In genomic region chr10:28367865-28368541, GRCh38 we compare ENCODE assay signal across 8 cellular contexts.
DNase-seq lines count a peak whose midpoint lies in the region; ATAC-seq and TF ChIP-seq lines count a peak whose summit lies in the region.

No MANE protein-coding gene starts in this region.

- CTCF ChIA-PET in T-cell (lab: Charles Lee), result interaction anchor here (0.5 to 2.7 kb wide), 14 partner anchors 13 to 625 kb away, joined by 3 to 30 read pairs (median 4); partner anchors contain the start of gene MPP7 (in 2 of the 2)

- H3K27me3 ChIP-seq in mesendoderm (ENCODE audit: insufficient read depth, low read length, poor library complexity), result no peaks in the 10 kb centered on the region

- no peak overlapping the region for H3K4me3 ChIP-seq in coronary artery
- H3K4me3 ChIP-seq in mesendoderm (ENCODE audit: low read length), result no peak overlapping the region

- H3K79me1 ChIP-seq in mesendoderm (ENCODE audit: low read length), result no peaks in the 10 kb centered on the region

- ATAC-seq in GM18873 (IDR thresholded peaks at IDR 0.05; ENCODE audit: low FRiP score, unreplicated experiment) (peak; percentile 80), HG02973 (IDR thresholded peaks at IDR 0.05; ENCODE audit: unreplicated experiment) (peak; percentile 94), T-cell (replicated peaks in 1 of 4) (peak; percentile 96 to 98 (median 98))
- ATAC-seq in central memory CD8-positive, alpha-beta T cell (replicated peaks; ENCODE audit: extremely low read depth, poor library complexity, severe bottlenecking), result peak; percentile 99

- H3K27me3 Mint-ChIP-seq in T-cell, result no peaks in the 10 kb centered on the region
- H3K27me3 Mint-ChIP-seq in central memory CD8-positive, alpha-beta T cell, result no peaks in the 10 kb centered on the region

- no peak overlapping the region for H3K4ac ChIP-seq in mesendoderm (ENCODE audit: low read depth, low read length)

- no peak overlapping the region for H3K9ac ChIP-seq in mesendoderm (ENCODE audit: low read length)

- H3K23ac ChIP-seq in mesendoderm (ENCODE audit: low read length), result no peak overlapping the region

- H2BK5ac ChIP-seq in mesendoderm (ENCODE audit: low read length), result no peak overlapping the region

- no peak overlapping the region for H3K56ac ChIP-seq in mesendoderm (ENCODE audit: low read length)

- H3K27ac ChIP-seq in coronary artery, result no peak overlapping the region
- no peak overlapping the region for H3K27ac ChIP-seq in mesendoderm (ENCODE audit: low read depth, low read length)

- H3K79me2 ChIP-seq in mesendoderm (ENCODE audit: control insufficient read depth, insufficient read depth, low read length), result no peaks in the 10 kb centered on the region

- no peaks in the 10 kb centered on the region for H3K9me3 Mint-ChIP-seq in T-cell
- no peaks in the 10 kb centered on the region for H3K9me3 Mint-ChIP-seq in central memory CD8-positive, alpha-beta T cell

- no CpG with 5 or more reads among the region's 10 CpGs for WGBS in mesendoderm (ENCODE audit: extremely low coverage, insufficient coverage, low lambda C conversion rate)

- POLR2A ChIA-PET in T-cell (lab: Charles Lee), result interaction anchor here (0.5 to 3.3 kb wide), 13 partner anchors 12 to 172 kb away, joined by 3 to 37 read pairs (median 7); partner anchors contain the start of gene MPP7 (in 2 of the 2)

- peaks cover 53 to 68% (median 62%) of the 10 kb centered on the region in 3 donors for H3K4me1 Mint-ChIP-seq in T-cell
- H3K4me1 Mint-ChIP-seq in central memory CD8-positive, alpha-beta T cell, result peaks cover 38% of the 10 kb centered on the region

- no peaks in the 10 kb centered on the region for H3K36me3 Mint-ChIP-seq in T-cell
- H3K36me3 Mint-ChIP-seq in central memory CD8-positive, alpha-beta T cell (ENCODE audit: insufficient read depth), result peaks cover 1% of the 10 kb centered on the region

- no peak overlapping the region for H2AK5ac ChIP-seq in mesendoderm (ENCODE audit: low read length)

- H2BK120ac ChIP-seq in mesendoderm (ENCODE audit: low read depth, low read length), result no peak overlapping the region

- no peak overlapping the region for H4K8ac ChIP-seq in mesendoderm (ENCODE audit: low read depth, low read length)

- no peak for TF ChIP-seq CTCF in coronary artery (IDR thresholded peaks at IDR 0.05)

- H3K18ac ChIP-seq in mesendoderm (ENCODE audit: low read length), result no peak overlapping the region

- H3K27ac Mint-ChIP-seq in T-cell, result peak overlapping the region; percentile 95 to 100
- H3K27ac Mint-ChIP-seq in central memory CD8-positive, alpha-beta T cell (ENCODE audit: low read depth), result peak overlapping the region; percentile 42

- no peaks in the 10 kb centered on the region for H3K36me3 ChIP-seq in mesendoderm (ENCODE audit: control insufficient read depth, insufficient read depth, low read length)

- H3K4me1 ChIP-seq in mesendoderm (ENCODE audit: control insufficient read depth, low read depth, low read length), result no peaks in the 10 kb centered on the region

- no peak overlapping the region for H4K5ac ChIP-seq in mesendoderm (ENCODE audit: low read length)

- H3K4me3 Mint-ChIP-seq in T-cell, result peak overlapping the region; percentile 40 to 73 (median 54)
- H3K4me3 Mint-ChIP-seq in central memory CD8-positive, alpha-beta T cell, result peak overlapping the region; percentile 61

- no peak overlapping the region for H2BK15ac ChIP-seq in mesendoderm (replicated peaks; ENCODE audit: low read depth)

- H3K4me2 ChIP-seq in mesendoderm (ENCODE audit: low read length), result no peak overlapping the region

- DNase-seq in T-cell (peak; percentile 20 to 73 (median 53)), coronary artery (ENCODE audit: low spot score) (no peak), mesendoderm (no peak), T1000 (lab: John Stamatoyannopoulos, UW) (no peak)
- peak in 1 of 2 donors; percentile 45 for DNase-seq in central memory CD8-positive, alpha-beta T cell (ENCODE audit: low spot score in 2 of 2)
- peak; percentile 49 to 51 for DNase-seq in stimulated activated CD4-positive, alpha-beta T cell treated with anti-CD3 and anti-CD28 coated beads, Interleukin-2, amount 100 ng/mL, for 24 hours

Comparison
In these comparisons a context has a peak if more than half of its experiments do, and no peak if none do; other contexts are left out.
1. DNase-seq: peak in T-cell (34 of 34) and stimulated activated CD4-positive, alpha-beta T cell treated with anti-CD3 and anti-CD28 coated beads, Interleukin-2, amount 100 ng/mL, for 24 hours (2 of 2); none in coronary artery (single experiment), mesendoderm (single experiment) and T1000 (single experiment).
2. Peak in every context shown above with its lines, with median percentiles within 50 percentile points of each other: ATAC-seq.